Comparison of ENCODE assay signal across 1 cellular context in the genomic region with DNA sequence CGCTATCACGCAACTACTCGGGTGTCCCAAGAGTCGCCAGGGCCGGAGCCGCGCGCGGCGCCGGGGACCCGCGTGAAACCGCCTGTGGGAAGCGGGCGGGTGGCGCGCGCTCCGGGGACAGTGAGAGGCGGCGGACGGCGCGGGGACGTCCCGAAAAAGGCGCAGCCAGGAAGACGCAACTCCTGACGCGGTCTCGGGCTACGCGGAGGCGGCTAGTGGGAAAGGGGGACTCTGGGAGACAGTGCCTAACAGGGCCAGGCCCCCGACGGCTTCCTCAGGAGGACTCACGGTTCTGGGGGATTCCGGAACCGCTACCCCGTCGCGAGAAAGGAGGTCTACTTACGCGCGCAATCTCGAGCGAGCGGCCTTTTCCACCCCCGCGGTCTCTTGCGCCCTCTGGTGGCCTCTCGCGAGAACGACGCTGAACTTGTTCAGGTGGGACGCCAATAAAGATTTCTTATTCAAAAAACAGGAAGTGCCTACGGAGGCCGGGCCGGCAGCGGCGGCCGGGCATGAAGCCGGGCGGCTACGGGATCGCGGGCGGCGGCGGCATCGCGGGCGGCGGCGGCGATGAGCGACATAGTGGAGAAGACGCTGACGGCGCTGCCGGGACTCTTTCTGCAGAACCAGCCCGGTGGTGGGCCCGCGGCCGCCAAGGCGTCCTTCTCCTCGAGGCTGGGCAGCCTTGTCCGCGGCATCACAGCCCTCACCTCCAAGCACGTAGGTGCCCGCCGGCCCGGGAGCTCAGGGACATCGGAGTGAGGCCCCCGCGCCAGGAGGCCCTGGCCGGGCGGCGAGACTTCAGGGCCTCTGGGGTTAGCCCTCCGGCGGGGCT.
TF ChIP-seq lines count a peak whose summit lies in the region.

Gene AP4E1 (plus strand): TSS at position 475 of the 835 bp plus-strand sequence. CDS start 96 bp downstream, at position 571.

TF ChIP-seq in WTC11, 78 proteins besides CTCF, POLR2A, EP300 and RAD21 (continued from another document and continues in another):
- TF ChIP-seq ELF4 (CRISPR knock-in tag; IDR thresholded peaks at IDR 0.05; ENCODE audit: low read depth) (0 out of 2 replicates have a peak, but pooled peaks have one; percentile 45), ZNF219 (CRISPR knock-in tag; IDR thresholded peaks at IDR 0.05; ENCODE audit: borderline replicate concordance) (no peak), TEAD1 (CRISPR knock-in tag; IDR thresholded peaks at IDR 0.05) (peak; percentile 40; the same call in 1 of the 2 replicates), PREB (CRISPR knock-in tag; IDR thresholded peaks at IDR 0.05; ENCODE audit: borderline replicate concordance) (no peak), ZNF281 (CRISPR knock-in tag; IDR thresholded peaks at IDR 0.05) (no peak), CREM (CRISPR knock-in tag; IDR thresholded peaks at IDR 0.05) (no peak; the same call in 1 of the 2 replicates), RORB (CRISPR knock-in tag; IDR thresholded peaks at IDR 0.05) (no peak), SMAD4 (CRISPR knock-in tag; IDR thresholded peaks at IDR 0.05) (no peak), ATF3 (CRISPR knock-in tag; conservative IDR thresholded peaks at IDR 0.05) (no peak), ZNF671 (CRISPR knock-in tag; IDR thresholded peaks at IDR 0.05) (no peak), OVOL2 (CRISPR knock-in tag; IDR thresholded peaks at IDR 0.05; ENCODE audit: borderline replicate concordance) (no peak), JUN (CRISPR knock-in tag; IDR thresholded peaks at IDR 0.05) (no peak), NFE2L1 (CRISPR knock-in tag; IDR thresholded peaks at IDR 0.05) (0 out of 2 replicates have a peak, but pooled peaks have one; percentile 52), FOXK1 (CRISPR knock-in tag; IDR thresholded peaks at IDR 0.05) (peak; percentile 79), ZNF416 (CRISPR knock-in tag; IDR thresholded peaks at IDR 0.05) (no peak), NFYB (CRISPR knock-in tag; conservative IDR thresholded peaks at IDR 0.05; ENCODE audit: low read depth) (no peak), RELA (CRISPR knock-in tag; IDR thresholded peaks at IDR 0.05; ENCODE audit: borderline replicate concordance) (no peak), ATF6 (CRISPR knock-in tag; IDR thresholded peaks at IDR 0.05) (no peak), ZNF232 (CRISPR knock-in tag; IDR thresholded peaks at IDR 0.05) (peak; percentile 82), ZNF263 (CRISPR knock-in tag; IDR thresholded peaks at IDR 0.05; ENCODE audit: low read depth) (no peak), CBFB (CRISPR knock-in tag; IDR thresholded peaks at IDR 0.05; ENCODE audit: low read depth) (no peak), IRF2 (CRISPR knock-in tag; IDR thresholded peaks at IDR 0.05; ENCODE audit: borderline replicate concordance, low read depth) (no peak), JAZF1 (CRISPR knock-in tag; IDR thresholded peaks at IDR 0.05) (no peak)
- TF ChIP-seq, protein P1, sequence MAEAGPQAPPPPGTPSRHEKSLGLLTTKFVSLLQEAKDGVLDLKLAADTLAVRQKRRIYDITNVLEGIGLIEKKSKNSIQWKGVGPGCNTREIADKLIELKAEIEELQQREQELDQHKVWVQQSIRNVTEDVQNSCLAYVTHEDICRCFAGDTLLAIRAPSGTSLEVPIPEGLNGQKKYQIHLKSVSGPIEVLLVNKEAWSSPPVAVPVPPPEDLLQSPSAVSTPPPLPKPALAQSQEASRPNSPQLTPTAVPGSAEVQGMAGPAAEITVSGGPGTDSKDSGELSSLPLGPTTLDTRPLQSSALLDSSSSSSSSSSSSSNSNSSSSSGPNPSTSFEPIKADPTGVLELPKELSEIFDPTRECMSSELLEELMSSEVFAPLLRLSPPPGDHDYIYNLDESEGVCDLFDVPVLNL (CRISPR knock-in tag; IDR thresholded peaks at IDR 0.05; ENCODE audit: borderline replicate concordance, low read depth), result no peak
- TF ChIP-seq, protein P2, sequence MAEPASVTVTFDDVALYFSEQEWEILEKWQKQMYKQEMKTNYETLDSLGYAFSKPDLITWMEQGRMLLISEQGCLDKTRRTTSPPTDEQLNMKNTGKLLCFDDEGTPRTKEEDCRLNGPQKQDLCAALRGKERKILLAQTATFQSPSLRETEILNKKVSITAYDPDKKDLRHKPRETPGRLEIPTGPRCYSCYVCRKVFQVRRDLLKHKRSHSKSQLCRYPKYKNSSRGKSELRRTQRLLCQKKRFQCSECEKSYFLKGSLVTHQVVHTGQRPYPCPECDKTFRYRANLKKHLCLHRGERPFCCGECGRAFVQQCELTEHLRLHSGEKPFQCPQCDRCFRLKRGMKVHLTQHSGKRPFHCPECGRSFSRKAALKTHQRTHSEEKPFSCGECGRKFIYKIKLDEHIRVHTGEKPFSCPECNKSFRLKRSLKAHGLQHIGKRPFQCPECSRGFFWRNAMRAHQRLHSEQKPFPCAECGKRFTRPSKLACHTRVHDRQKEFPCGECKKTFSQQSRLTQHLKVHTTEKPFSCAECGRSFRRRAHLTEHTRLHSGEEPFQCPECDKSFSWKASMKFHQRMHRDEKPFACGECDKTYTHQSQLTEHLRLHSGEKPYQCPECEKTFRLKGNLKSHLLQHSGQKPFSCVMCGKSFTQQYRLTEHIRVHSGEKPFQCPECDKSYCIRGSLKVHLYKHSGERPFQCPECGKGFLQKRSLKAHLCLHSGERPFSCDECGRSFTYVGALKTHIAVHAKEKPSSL (CRISPR knock-in tag; conservative IDR thresholded peaks at IDR 0.05), result no peak
- TF ChIP-seq, protein P3, sequence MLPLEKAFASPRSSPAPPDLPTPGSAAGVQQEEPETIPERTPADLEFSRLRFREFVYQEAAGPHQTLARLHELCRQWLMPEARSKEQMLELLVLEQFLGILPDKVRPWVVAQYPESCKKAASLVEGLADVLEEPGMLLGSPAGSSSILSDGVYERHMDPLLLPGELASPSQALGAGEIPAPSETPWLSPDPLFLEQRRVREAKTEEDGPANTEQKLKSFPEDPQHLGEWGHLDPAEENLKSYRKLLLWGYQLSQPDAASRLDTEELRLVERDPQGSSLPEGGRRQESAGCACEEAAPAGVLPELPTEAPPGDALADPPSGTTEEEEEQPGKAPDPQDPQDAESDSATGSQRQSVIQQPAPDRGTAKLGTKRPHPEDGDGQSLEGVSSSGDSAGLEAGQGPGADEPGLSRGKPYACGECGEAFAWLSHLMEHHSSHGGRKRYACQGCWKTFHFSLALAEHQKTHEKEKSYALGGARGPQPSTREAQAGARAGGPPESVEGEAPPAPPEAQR (CRISPR knock-in tag; IDR thresholded peaks at IDR 0.05), result no peak
- TF ChIP-seq, protein P4, sequence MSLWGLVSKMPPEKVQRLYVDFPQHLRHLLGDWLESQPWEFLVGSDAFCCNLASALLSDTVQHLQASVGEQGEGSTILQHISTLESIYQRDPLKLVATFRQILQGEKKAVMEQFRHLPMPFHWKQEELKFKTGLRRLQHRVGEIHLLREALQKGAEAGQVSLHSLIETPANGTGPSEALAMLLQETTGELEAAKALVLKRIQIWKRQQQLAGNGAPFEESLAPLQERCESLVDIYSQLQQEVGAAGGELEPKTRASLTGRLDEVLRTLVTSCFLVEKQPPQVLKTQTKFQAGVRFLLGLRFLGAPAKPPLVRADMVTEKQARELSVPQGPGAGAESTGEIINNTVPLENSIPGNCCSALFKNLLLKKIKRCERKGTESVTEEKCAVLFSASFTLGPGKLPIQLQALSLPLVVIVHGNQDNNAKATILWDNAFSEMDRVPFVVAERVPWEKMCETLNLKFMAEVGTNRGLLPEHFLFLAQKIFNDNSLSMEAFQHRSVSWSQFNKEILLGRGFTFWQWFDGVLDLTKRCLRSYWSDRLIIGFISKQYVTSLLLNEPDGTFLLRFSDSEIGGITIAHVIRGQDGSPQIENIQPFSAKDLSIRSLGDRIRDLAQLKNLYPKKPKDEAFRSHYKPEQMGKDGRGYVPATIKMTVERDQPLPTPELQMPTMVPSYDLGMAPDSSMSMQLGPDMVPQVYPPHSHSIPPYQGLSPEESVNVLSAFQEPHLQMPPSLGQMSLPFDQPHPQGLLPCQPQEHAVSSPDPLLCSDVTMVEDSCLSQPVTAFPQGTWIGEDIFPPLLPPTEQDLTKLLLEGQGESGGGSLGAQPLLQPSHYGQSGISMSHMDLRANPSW (CRISPR knock-in tag; conservative IDR thresholded peaks at IDR 0.05; ENCODE audit: low read depth), result no peak
- TF ChIP-seq, protein P5, sequence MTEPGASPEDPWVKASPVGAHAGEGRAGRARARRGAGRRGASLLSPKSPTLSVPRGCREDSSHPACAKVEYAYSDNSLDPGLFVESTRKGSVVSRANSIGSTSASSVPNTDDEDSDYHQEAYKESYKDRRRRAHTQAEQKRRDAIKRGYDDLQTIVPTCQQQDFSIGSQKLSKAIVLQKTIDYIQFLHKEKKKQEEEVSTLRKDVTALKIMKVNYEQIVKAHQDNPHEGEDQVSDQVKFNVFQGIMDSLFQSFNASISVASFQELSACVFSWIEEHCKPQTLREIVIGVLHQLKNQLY (CRISPR knock-in tag; IDR thresholded peaks at IDR 0.05), result peak; percentile 77; the same call in 1 of the 2 replicates
- TF ChIP-seq, protein P6, sequence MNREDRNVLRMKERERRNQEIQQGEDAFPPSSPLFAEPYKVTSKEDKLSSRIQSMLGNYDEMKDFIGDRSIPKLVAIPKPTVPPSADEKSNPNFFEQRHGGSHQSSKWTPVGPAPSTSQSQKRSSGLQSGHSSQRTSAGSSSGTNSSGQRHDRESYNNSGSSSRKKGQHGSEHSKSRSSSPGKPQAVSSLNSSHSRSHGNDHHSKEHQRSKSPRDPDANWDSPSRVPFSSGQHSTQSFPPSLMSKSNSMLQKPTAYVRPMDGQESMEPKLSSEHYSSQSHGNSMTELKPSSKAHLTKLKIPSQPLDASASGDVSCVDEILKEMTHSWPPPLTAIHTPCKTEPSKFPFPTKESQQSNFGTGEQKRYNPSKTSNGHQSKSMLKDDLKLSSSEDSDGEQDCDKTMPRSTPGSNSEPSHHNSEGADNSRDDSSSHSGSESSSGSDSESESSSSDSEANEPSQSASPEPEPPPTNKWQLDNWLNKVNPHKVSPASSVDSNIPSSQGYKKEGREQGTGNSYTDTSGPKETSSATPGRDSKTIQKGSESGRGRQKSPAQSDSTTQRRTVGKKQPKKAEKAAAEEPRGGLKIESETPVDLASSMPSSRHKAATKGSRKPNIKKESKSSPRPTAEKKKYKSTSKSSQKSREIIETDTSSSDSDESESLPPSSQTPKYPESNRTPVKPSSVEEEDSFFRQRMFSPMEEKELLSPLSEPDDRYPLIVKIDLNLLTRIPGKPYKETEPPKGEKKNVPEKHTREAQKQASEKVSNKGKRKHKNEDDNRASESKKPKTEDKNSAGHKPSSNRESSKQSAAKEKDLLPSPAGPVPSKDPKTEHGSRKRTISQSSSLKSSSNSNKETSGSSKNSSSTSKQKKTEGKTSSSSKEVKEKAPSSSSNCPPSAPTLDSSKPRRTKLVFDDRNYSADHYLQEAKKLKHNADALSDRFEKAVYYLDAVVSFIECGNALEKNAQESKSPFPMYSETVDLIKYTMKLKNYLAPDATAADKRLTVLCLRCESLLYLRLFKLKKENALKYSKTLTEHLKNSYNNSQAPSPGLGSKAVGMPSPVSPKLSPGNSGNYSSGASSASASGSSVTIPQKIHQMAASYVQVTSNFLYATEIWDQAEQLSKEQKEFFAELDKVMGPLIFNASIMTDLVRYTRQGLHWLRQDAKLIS (CRISPR knock-in tag; IDR thresholded peaks at IDR 0.05; ENCODE audit: borderline replicate concordance), result no peak
- TF ChIP-seq, protein P7, sequence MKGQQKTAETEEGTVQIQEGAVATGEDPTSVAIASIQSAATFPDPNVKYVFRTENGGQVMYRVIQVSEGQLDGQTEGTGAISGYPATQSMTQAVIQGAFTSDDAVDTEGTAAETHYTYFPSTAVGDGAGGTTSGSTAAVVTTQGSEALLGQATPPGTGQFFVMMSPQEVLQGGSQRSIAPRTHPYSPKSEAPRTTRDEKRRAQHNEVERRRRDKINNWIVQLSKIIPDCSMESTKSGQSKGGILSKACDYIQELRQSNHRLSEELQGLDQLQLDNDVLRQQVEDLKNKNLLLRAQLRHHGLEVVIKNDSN (CRISPR knock-in tag; IDR thresholded peaks at IDR 0.05), result no peak
